ENCODE assay signal across 8 cellular contexts in the genomic region with DNA sequence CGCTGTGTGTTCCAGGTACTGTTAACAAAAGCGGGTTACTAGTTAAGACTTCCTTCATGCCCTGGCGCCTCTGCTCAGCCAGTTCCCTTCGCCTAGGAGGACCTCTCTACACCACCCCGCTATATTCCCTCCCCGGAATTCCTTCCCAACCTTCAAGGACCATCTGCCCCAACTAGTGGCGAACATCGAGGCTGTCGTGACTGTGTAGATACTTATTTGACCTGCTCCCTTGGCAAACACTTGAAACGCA. TPM values are rescaled to one million over a fixed set of nuclear protein-coding genes. Genes with fewer than 3 reads are reported as not detected.
DNase-seq lines count a peak whose midpoint lies in the region; ATAC-seq and TF ChIP-seq lines count a peak whose summit lies in the region.

No MANE protein-coding gene starts in this region.

- ATAC-seq in GM18517 (IDR thresholded peaks at IDR 0.05; ENCODE audit: unreplicated experiment): peak; percentile 24
- ATAC-seq in HG03108 (IDR thresholded peaks at IDR 0.05; ENCODE audit: unreplicated experiment): peak; percentile 16
- peak; percentile 10 for ATAC-seq in T-helper 17 cell
- no peak for ATAC-seq in GM18873 (IDR thresholded peaks at IDR 0.05; ENCODE audit: low FRiP score, unreplicated experiment)

- peak overlapping the region; percentile 90 for H3K27ac ChIP-seq in C4-2B

- no peaks in the 10 kb centered on the region for H3K9me3 ChIP-seq in T-helper 17 cell (ENCODE audit: control insufficient read depth, low read length, poor library complexity, severe bottlenecking)

- no peaks in the 10 kb centered on the region for H3K9me3 Mint-ChIP-seq in progenitor cell of endocrine pancreas (ENCODE audit: low read depth)

- H3K4me3 Mint-ChIP-seq in T-helper 17 cell (peak overlapping the region; percentile 95), progenitor cell of endocrine pancreas (ENCODE audit: low read depth) (peak overlapping the region; percentile 82)

- H3K27ac Mint-ChIP-seq in T-helper 17 cell (peak overlapping the region; percentile 99), progenitor cell of endocrine pancreas (peak overlapping the region; percentile 99)

- DNase-seq in T-helper 17 cell (no peak), germinal center (ENCODE audit: low spot score) (peak; percentile 51), progenitor cell of endocrine pancreas (ENCODE audit: low spot score, unreplicated experiment) (no peak), H4 (ENCODE audit: low spot score) (no peak)

- no peaks in the 10 kb centered on the region for H3K27me3 Mint-ChIP-seq in T-helper 17 cell
- H3K27me3 Mint-ChIP-seq in progenitor cell of endocrine pancreas: no peaks in the 10 kb centered on the region

- H3K4me1 Mint-ChIP-seq in T-helper 17 cell (peaks cover 17% of the 10 kb centered on the region), progenitor cell of endocrine pancreas (ENCODE audit: low read depth) (peaks cover 10% of the 10 kb centered on the region)

- no peak for TF ChIP-seq CTCF in C4-2B (conservative IDR thresholded peaks at IDR 0.05)
- TF ChIP-seq CTCF in progenitor cell of endocrine pancreas (IDR thresholded peaks at IDR 0.05; ENCODE audit: unreplicated experiment): peak; percentile 33

- H3K36me3 Mint-ChIP-seq in T-helper 17 cell (ENCODE audit: low read depth) (peaks cover 5% of the 10 kb centered on the region), progenitor cell of endocrine pancreas (ENCODE audit: insufficient read depth) (peaks cover 3% of the 10 kb centered on the region)

RNA-seq across cellular contexts. Expression of gene BCL2L13, which starts 0.5 kb away (rescaled TPM):
- total RNA-seq in T-helper 17 cell (10 to 100 TPM; 18.8 to 21.3 TPM), progenitor cell of endocrine pancreas (34.1 and 36.0 TPM in 2 replicates)
- 47.0 and 51.1 TPM in 2 replicates for total RNA-seq in H4 (2014; rRNA removed; shearing (Covaris generic))

RNA-seq across cellular contexts. Expression of gene ATP6V1E1, which starts 9.6 kb away (rescaled TPM):
- total RNA-seq in T-helper 17 cell (10 to 100 TPM; 60.7 to 62.5 TPM), progenitor cell of endocrine pancreas (59.7 and 61.3 TPM in 2 replicates)
- total RNA-seq in H4 (2014; rRNA removed; shearing (Covaris generic)): 93.4 and 125 TPM in 2 replicates
